Comparison of ENCODE assay signal across 1 cellular context in the genomic region with DNA sequence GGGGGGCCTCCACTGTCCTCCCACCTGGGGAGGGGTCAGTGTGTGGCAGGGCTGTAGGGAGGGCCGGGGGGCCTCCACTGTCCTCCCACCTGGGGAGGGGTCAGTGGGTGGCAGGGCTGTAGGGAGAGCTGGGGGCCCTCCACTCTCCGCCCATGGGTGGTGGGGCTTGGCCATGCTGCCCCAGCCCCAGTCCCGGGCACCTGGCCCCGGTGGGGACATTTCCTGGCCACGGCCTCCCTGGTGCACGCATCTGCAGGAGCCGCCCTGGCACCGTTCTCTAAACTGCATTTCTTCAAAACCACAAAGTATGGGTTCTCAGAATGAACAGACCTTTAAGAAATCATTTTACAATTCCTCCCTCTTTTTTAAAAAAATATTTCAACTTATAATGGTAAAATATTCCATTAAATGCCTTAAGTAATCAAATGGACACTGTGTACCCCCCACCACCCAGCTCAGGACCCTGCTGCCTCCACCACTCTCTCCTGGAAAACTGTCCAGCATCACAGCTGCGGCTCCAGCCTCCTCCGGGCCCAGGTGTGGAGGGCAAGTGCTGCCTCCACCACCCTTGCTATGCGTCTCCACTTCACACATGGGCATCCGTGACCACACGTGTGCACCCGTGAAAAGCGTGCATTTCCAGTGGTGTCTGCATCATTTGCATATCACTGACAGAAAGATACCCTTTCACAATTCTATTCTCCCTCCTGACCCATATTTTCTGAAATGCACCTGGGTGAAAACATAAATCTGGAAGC.
TF ChIP-seq lines count a peak whose summit lies in the region.

No MANE protein-coding gene starts in this region.

TF ChIP-seq in GM12878, 131 proteins besides CTCF, POLR2A, EP300 and RAD21:
- TF ChIP-seq BHLHE40 (IDR thresholded peaks at IDR 0.05; ENCODE audit: borderline replicate concordance in 1 of 2, low read depth in 2 of 2, low read length in 1 of 2): peak; percentile 26 to 37; a peak in 2 of 4 replicates
- TF ChIP-seq YBX1 (IDR thresholded peaks at IDR 0.05): no peak
- TF ChIP-seq DPF2 (IDR thresholded peaks at IDR 0.05): no peak
- no peak for TF ChIP-seq MLLT1 (IDR thresholded peaks at IDR 0.05)
- no peak for TF ChIP-seq SMC3 (IDR thresholded peaks at IDR 0.05; ENCODE audit: borderline replicate concordance, low read length)
- TF ChIP-seq, protein P1, sequence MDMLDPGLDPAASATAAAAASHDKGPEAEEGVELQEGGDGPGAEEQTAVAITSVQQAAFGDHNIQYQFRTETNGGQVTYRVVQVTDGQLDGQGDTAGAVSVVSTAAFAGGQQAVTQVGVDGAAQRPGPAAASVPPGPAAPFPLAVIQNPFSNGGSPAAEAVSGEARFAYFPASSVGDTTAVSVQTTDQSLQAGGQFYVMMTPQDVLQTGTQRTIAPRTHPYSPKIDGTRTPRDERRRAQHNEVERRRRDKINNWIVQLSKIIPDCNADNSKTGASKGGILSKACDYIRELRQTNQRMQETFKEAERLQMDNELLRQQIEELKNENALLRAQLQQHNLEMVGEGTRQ (IDR thresholded peaks at IDR 0.05; ENCODE audit: borderline replicate concordance, low read depth, low read length): no peak
- no peak for TF ChIP-seq SIN3A (IDR thresholded peaks at IDR 0.05; ENCODE audit: low read depth, low read length)
- no peak for TF ChIP-seq ZNF24 (IDR thresholded peaks at IDR 0.05)
- TF ChIP-seq IRF3 (IDR thresholded peaks at IDR 0.05): no peak
- 0 out of 2 replicates have a peak, but pooled peaks have one; percentile 10 for TF ChIP-seq RUNX3 (IDR thresholded peaks at IDR 0.05; ENCODE audit: low read length)
- TF ChIP-seq, protein P2, sequence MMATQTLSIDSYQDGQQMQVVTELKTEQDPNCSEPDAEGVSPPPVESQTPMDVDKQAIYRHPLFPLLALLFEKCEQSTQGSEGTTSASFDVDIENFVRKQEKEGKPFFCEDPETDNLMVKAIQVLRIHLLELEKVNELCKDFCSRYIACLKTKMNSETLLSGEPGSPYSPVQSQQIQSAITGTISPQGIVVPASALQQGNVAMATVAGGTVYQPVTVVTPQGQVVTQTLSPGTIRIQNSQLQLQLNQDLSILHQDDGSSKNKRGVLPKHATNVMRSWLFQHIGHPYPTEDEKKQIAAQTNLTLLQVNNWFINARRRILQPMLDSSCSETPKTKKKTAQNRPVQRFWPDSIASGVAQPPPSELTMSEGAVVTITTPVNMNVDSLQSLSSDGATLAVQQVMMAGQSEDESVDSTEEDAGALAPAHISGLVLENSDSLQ (IDR thresholded peaks at IDR 0.05): no peak
- TF ChIP-seq FOXM1 (IDR thresholded peaks at IDR 0.05; ENCODE audit: low read depth, low read length): no peak
- TF ChIP-seq, protein P3, sequence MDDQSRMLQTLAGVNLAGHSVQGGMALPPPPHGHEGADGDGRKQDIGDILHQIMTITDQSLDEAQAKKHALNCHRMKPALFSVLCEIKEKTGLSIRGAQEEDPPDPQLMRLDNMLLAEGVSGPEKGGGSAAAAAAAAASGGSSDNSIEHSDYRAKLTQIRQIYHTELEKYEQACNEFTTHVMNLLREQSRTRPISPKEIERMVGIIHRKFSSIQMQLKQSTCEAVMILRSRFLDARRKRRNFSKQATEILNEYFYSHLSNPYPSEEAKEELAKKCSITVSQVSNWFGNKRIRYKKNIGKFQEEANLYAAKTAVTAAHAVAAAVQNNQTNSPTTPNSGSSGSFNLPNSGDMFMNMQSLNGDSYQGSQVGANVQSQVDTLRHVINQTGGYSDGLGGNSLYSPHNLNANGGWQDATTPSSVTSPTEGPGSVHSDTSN (IDR thresholded peaks at IDR 0.05; ENCODE audit: insufficient replicate concordance, low read depth, low read length): no peak
- TF ChIP-seq ATF2 (IDR thresholded peaks at IDR 0.05; ENCODE audit: low read length): no peak
- TF ChIP-seq MYB (IDR thresholded peaks at IDR 0.05; ENCODE audit: borderline replicate concordance, low read depth, low read length): no peak
- TF ChIP-seq, protein P4, sequence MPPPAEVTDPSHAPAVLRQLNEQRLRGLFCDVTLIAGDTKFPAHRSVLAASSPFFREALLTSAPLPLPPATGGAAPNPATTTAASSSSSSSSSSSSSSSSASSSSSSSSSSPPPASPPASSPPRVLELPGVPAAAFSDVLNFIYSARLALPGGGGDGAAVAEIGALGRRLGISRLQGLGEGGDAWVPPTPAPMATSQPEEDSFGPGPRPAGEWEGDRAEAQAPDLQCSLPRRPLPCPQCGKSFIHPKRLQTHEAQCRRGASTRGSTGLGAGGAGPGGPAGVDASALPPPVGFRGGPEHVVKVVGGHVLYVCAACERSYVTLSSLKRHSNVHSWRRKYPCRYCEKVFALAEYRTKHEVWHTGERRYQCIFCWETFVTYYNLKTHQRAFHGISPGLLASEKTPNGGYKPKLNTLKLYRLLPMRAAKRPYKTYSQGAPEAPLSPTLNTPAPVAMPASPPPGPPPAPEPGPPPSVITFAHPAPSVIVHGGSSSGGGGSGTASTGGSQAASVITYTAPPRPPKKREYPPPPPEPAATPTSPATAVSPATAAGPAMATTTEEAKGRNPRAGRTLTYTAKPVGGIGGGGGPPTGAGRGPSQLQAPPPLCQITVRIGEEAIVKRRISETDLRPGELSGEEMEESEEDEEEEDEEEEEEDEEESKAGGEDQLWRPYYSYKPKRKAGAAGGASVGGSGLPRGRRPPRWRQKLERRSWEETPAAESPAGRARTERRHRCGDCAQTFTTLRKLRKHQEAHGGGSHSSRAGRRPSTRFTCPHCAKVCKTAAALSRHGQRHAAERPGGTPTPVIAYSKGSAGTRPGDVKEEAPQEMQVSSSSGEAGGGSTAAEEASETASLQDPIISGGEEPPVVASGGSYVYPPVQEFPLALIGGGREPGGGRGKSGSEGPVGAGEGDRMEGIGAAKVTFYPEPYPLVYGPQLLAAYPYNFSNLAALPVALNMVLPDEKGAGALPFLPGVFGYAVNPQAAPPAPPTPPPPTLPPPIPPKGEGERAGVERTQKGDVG (CRISPR knock-in tag; IDR thresholded peaks at IDR 0.05): no peak
